In genomic region chr17:8176197-8176940, GRCh38 we compare ENCODE assay signal across 1 cellular context.
TF ChIP-seq lines count a peak whose summit lies in the region.

Gene TMEM107, minus strand, starts transcription at chr17:8176380. Its CDS starts 94 bp downstream, at chr17:8176286.

TF ChIP-seq in K562, 482 proteins besides CTCF, POLR2A, EP300 and RAD21 (continued from another document and continues in another):
- TF ChIP-seq MLX (CRISPR knock-in tag; conservative IDR thresholded peaks at IDR 0.05) = no peak
- TF ChIP-seq SMAD4 (CRISPR knock-in tag; conservative IDR thresholded peaks at IDR 0.05) = no peak
- no peak for TF ChIP-seq ARID4B (CRISPR knock-in tag; IDR thresholded peaks at IDR 0.05)
- TF ChIP-seq SLC30A9 (CRISPR knock-in tag; IDR thresholded peaks at IDR 0.05) = no peak
- TF ChIP-seq POU5F1 (IDR thresholded peaks at IDR 0.05; ENCODE audit: borderline replicate concordance, low read depth, low read length, partially characterized antibody) = no peak
- TF ChIP-seq EGR1 (conservative IDR thresholded peaks at IDR 0.05) = peak; percentile 56; the same call in 1 of the 2 replicates
- peak; percentile 24 for TF ChIP-seq HMGN3 (IDR thresholded peaks at IDR 0.05; ENCODE audit: borderline replicate concordance, extremely low read depth, insufficient read length, low read depth, low read length)
- TF ChIP-seq HDAC8 (tag; IDR thresholded peaks at IDR 0.05) = no peak
- TF ChIP-seq SFPQ (IDR thresholded peaks at IDR 0.05; ENCODE audit: low read depth, low read length) = no peak
- no peak for TF ChIP-seq HMBOX1 (IDR thresholded peaks at IDR 0.05)
- TF ChIP-seq POLR2B (IDR thresholded peaks at IDR 0.05; ENCODE audit: low read depth, partially characterized antibody) = peak; percentile 32
- TF ChIP-seq HEY1 (CRISPR knock-in tag; IDR thresholded peaks at IDR 0.05; ENCODE audit: borderline replicate concordance) = no peak
- TF ChIP-seq ZNF445 (CRISPR knock-in tag; IDR thresholded peaks at IDR 0.05; ENCODE audit: low read depth) = no peak
- no peak for TF ChIP-seq CBX8 (IDR thresholded peaks at IDR 0.05; ENCODE audit: borderline replicate concordance, extremely low read depth, low read depth, low read length, poor library complexity, severe bottlenecking)
- TF ChIP-seq HOMEZ (CRISPR knock-in tag; IDR thresholded peaks at IDR 0.05) = no peak
- no peak for TF ChIP-seq ZNF134 (CRISPR knock-in tag; conservative IDR thresholded peaks at IDR 0.05)
- no peak for TF ChIP-seq MBD2 (IDR thresholded peaks at IDR 0.05; ENCODE audit: borderline replicate concordance, low read depth)
- peak in 1 of 3 experiments; percentile 14 for TF ChIP-seq YY1 (IDR thresholded peaks at IDR 0.05; ENCODE audit: borderline replicate concordance in 1 of 3, control insufficient read depth in 1 of 3, extremely low read depth in 1 of 3, insufficient read depth in 3 of 3, insufficient read length in 1 of 3, insufficient replicate concordance in 2 of 3, low read depth in 1 of 3, low read length in 2 of 3)
- TF ChIP-seq ELK1 (CRISPR knock-in tag; IDR thresholded peaks at IDR 0.05) = no peak
- TF ChIP-seq REST (CRISPR knock-in tag; IDR thresholded peaks at IDR 0.05; ENCODE audit: low read depth) = no peak
- TF ChIP-seq ELF1 (tag; IDR thresholded peaks at IDR 0.05) = no peak
- no peak for TF ChIP-seq ATF2 (CRISPR knock-in tag; IDR thresholded peaks at IDR 0.05)
- peak; percentile 70; the same call in 1 of the 2 replicates for TF ChIP-seq RB1 (IDR thresholded peaks at IDR 0.05; ENCODE audit: low read depth)
- no peak for TF ChIP-seq NFE2 (IDR thresholded peaks at IDR 0.05; ENCODE audit: low read depth)
- no peak for TF ChIP-seq MCM2 (IDR thresholded peaks at IDR 0.05; ENCODE audit: low read depth)
- no peak for TF ChIP-seq ZNF224 (CRISPR knock-in tag; IDR thresholded peaks at IDR 0.05)
- no peak for TF ChIP-seq MAFG (tag; conservative IDR thresholded peaks at IDR 0.05)
- TF ChIP-seq ZNF518B (CRISPR knock-in tag; IDR thresholded peaks at IDR 0.05) = no peak
- no peak for TF ChIP-seq ATF6 (CRISPR knock-in tag; IDR thresholded peaks at IDR 0.05)
